3 cellular contexts compared by ENCODE assay signal in the genomic region with DNA sequence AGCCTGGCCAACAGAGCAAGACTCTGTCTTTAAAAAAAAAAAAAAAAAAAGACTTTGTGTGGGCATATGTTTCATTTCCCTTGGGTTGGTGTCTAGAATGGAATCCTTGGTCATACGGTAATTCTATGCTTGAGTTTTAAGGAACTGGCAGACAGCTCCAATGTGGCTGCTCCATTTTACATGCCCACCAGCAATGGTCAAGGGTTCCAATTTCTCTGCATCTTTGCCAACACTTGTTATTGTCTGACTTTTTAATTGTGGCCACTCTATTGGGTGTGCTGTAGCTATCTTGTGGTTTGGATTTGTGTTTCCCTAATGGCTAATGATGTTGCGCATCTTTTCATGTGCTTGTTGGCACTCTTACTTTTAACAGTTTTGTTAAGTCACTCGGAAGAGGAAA.
TF ChIP-seq lines count a peak whose summit lies in the region.

No MANE protein-coding gene starts in this region.

TF ChIP-seq in HepG2, 621 proteins besides CTCF, POLR2A, EP300 and RAD21:
- no peak for TF ChIP-seq HNF4G (IDR thresholded peaks at IDR 0.05; ENCODE audit: borderline replicate concordance, low read depth, low read length)
- no peak for TF ChIP-seq HNF4G (CRISPR knock-in tag; IDR thresholded peaks at IDR 0.05; ENCODE audit: borderline replicate concordance, low read depth)
- peak; percentile 73 for TF ChIP-seq ZNF7 (CRISPR knock-in tag; IDR thresholded peaks at IDR 0.05)

TF ChIP-seq in HEK293, 187 proteins besides CTCF, POLR2A, EP300 and RAD21:
- TF ChIP-seq ZNF184 (tag by site-specific recombination; IDR thresholded peaks at IDR 0.05) (peak; percentile 94), ZNF747 (tag by site-specific recombination; IDR thresholded peaks at IDR 0.05) (no peak), ZNF148 (tag by site-specific recombination; IDR thresholded peaks at IDR 0.05; ENCODE audit: borderline replicate concordance) (no peak), SCRT1 (tag by site-specific recombination; IDR thresholded peaks at IDR 0.05; ENCODE audit: borderline replicate concordance) (no peak), ZBTB48 (tag by site-specific recombination; IDR thresholded peaks at IDR 0.05) (no peak)

TF ChIP-seq in GM12878, 131 proteins besides CTCF, POLR2A, EP300 and RAD21:
- no peak for TF ChIP-seq ZBTB40 (IDR thresholded peaks at IDR 0.05; ENCODE audit: borderline replicate concordance)
- TF ChIP-seq SUPT20H (IDR thresholded peaks at IDR 0.05; ENCODE audit: borderline replicate concordance, control insufficient read depth, low read depth, low read length), result no peak
- TF ChIP-seq EED (IDR thresholded peaks at IDR 0.05; ENCODE audit: low read depth), result no peak
- TF ChIP-seq CEBPZ (IDR thresholded peaks at IDR 0.05; ENCODE audit: low read depth, low read length), result no peak
- no peak for TF ChIP-seq ZNF24 (IDR thresholded peaks at IDR 0.05)
- no peak for TF ChIP-seq MTA3 (IDR thresholded peaks at IDR 0.05; ENCODE audit: borderline replicate concordance, low read length)
- TF ChIP-seq KDM1A (IDR thresholded peaks at IDR 0.05; ENCODE audit: borderline replicate concordance), result no peak
- no peak for TF ChIP-seq LARP7 (IDR thresholded peaks at IDR 0.05)
- no peak for TF ChIP-seq CREM (IDR thresholded peaks at IDR 0.05; ENCODE audit: low read depth)
- TF ChIP-seq FOS (IDR thresholded peaks at IDR 0.05; ENCODE audit: borderline replicate concordance, extremely low read depth, insufficient read length), result no peak
- TF ChIP-seq, protein P1, sequence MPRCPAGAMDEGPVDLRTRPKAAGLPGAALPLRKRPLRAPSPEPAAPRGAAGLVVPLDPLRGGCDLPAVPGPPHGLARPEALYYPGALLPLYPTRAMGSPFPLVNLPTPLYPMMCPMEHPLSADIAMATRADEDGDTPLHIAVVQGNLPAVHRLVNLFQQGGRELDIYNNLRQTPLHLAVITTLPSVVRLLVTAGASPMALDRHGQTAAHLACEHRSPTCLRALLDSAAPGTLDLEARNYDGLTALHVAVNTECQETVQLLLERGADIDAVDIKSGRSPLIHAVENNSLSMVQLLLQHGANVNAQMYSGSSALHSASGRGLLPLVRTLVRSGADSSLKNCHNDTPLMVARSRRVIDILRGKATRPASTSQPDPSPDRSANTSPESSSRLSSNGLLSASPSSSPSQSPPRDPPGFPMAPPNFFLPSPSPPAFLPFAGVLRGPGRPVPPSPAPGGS (IDR thresholded peaks at IDR 0.05; ENCODE audit: borderline replicate concordance, insufficient read depth, low read depth, low read length, poor library complexity, severe bottlenecking), result no peak
TF ChIP-seq in GM12878: peak in this region for 0.
